ENCODE assay signal across 8 cellular contexts in genomic region chr2:126776701-126777619, GRCh38.
DNase-seq lines count a peak whose midpoint lies in the region; ATAC-seq and FAIRE-seq lines count a peak whose summit lies in the region.

No MANE protein-coding gene starts in this region.

- intact Hi-C loops in activated CD4-positive, alpha-beta T cell treated with anti-CD3 and anti-CD28 coated beads, Interleukin-2, amount 10 ng/mL, durations not matched to agents 24 days and 14 days (cut with micrococcal nuclease), result loop anchor here (1.0 to 10.0 kb wide), 5 partner anchors 120 to 532 kb away; partner anchors contain the start of gene GYPC

- no peak overlapping the region for H3K27ac ChIP-seq in ACC112 (ENCODE audit: low read depth, low read length)

- FAIRE-seq in GM18507 (lab: Jason Lieb, UNC), result peak; percentile 86

- H3K36me3 Mint-ChIP-seq in activated CD4-positive, alpha-beta T cell treated with anti-CD3 and anti-CD28 coated beads, Interleukin-2, amount 10 ng/mL, durations not matched to agents 24 days and 14 days (ENCODE audit: low read depth), result no peaks in the 10 kb centered on the region

- peaks cover 13% of the 10 kb centered on the region for H3K4me1 Mint-ChIP-seq in activated CD4-positive, alpha-beta T cell treated with anti-CD3 and anti-CD28 coated beads, Interleukin-2, amount 10 ng/mL, durations not matched to agents 24 days and 14 days

- no peaks in the 10 kb centered on the region for H3K36me3 ChIP-seq in ACC112 (ENCODE audit: insufficient read depth, low read length)

- H3K79me2 ChIP-seq in ACC112 (ENCODE audit: control insufficient read depth, insufficient read depth, low read length, unreplicated experiment), result no peaks in the 10 kb centered on the region

- H3K4me1 ChIP-seq in ACC112 (ENCODE audit: control insufficient read depth, insufficient read depth, low read length, unreplicated experiment), result no peaks in the 10 kb centered on the region

- peak; percentile 75 for DNase-seq in GM18507 (ENCODE audit: extremely low spot score, insufficient read length, low read depth)
- peak; percentile 81 for DNase-seq in NCI-H2196 (lab: John Stamatoyannopoulos, UW; ENCODE audit: unreplicated experiment)
- peak; percentile 95 for DNase-seq in activated CD4-positive, alpha-beta T cell treated with anti-CD3 and anti-CD28 coated beads, Interleukin-2, amount 10 ng/mL, durations not matched to agents 24 days and 14 days
- DNase-seq in dedifferentiated amniotic fluid mesenchymal stem cell (ENCODE audit: extremely low spot score), result peak; percentile 60
- DNase-seq in left kidney (ENCODE audit: low read depth, low spot score), result peak; percentile 90
- DNase-seq in stimulated activated CD4-positive, alpha-beta T cell treated with anti-CD3 and anti-CD28 coated beads, Interleukin-1b, Interleukin-23, amount 100 ng/mL, for 4 hours (ENCODE audit: low read depth in 2 of 2), result peak; percentile 75 to 76

- peak overlapping the region; percentile 65 for H3K27ac Mint-ChIP-seq in activated CD4-positive, alpha-beta T cell treated with anti-CD3 and anti-CD28 coated beads, Interleukin-2, amount 10 ng/mL, durations not matched to agents 24 days and 14 days

- H3K27me3 ChIP-seq in ACC112 (ENCODE audit: insufficient read depth, low read length), result peaks cover 31% of the 10 kb centered on the region

- ATAC-seq in HG03025 (IDR thresholded peaks at IDR 0.05; ENCODE audit: low FRiP score, unreplicated experiment), result peak; percentile 72

- H3K9me3 Mint-ChIP-seq in activated CD4-positive, alpha-beta T cell treated with anti-CD3 and anti-CD28 coated beads, Interleukin-2, amount 10 ng/mL, durations not matched to agents 24 days and 14 days, result no peaks in the 10 kb centered on the region

- peak overlapping the region; percentile 73 for H3K4me3 ChIP-seq in ACC112 (ENCODE audit: low read depth, low read length)

- H3K27me3 Mint-ChIP-seq in activated CD4-positive, alpha-beta T cell treated with anti-CD3 and anti-CD28 coated beads, Interleukin-2, amount 10 ng/mL, durations not matched to agents 24 days and 14 days, result peaks cover 30% of the 10 kb centered on the region

- H2AFZ ChIP-seq in ACC112 (ENCODE audit: low read length, unreplicated experiment), result peak overlapping the region; percentile 82

- H3K4me3 Mint-ChIP-seq in activated CD4-positive, alpha-beta T cell treated with anti-CD3 and anti-CD28 coated beads, Interleukin-2, amount 10 ng/mL, durations not matched to agents 24 days and 14 days, result peak overlapping the region; percentile 98
